ENCODE assay signal across 8 cellular contexts in the genomic region with DNA sequence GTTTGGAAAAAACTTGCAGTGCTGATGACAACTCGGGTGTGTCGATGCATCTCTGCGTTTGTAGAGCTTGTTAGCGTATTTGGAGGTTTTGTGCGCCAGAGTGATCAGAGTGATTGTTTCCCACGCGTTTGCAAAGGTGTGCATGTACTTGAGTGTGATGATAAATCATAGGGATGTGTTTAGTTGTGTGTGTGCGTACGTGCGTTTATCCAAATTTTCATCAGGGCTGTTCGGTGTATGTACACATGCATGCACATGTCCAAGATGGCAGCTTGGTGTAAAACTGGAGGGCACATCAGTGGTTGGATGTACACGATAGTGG. TPM values are rescaled to one million over a fixed set of nuclear protein-coding genes. Genes with fewer than 3 reads are reported as not detected.
DNase-seq lines count a peak whose midpoint lies in the region; ATAC-seq and TF ChIP-seq lines count a peak whose summit lies in the region.

No MANE protein-coding gene starts in this region.

- CTCF ChIA-PET in Calu3 (lab: Charles Lee) = interaction anchor here (0.7 to 2.1 kb wide), 4 partner anchors 11 to 349 kb away, joined by 4 to 8 read pairs (median 5); a partner anchor contains a TSS

- ATAC-seq in RWPE2 (ENCODE audit: low read depth) = no peak
- peak; percentile 1 for ATAC-seq in gastroesophageal sphincter
- ATAC-seq in GM19455 (IDR thresholded peaks at IDR 0.05; ENCODE audit: unreplicated experiment) = no peak

- 14 to 20% methylated on average over 12 of the region's 12 CpGs for WGBS in gastroesophageal sphincter (ENCODE audit: low coverage in 1 of 2), 2 donors

- peaks cover 2% of the 10 kb centered on the region for H3K9me3 Mint-ChIP-seq in Calu3 (ENCODE audit: low read depth, unreplicated experiment)

- peak overlapping the region; percentile 71 for H3K4me3 Mint-ChIP-seq in Calu3 (ENCODE audit: low read depth, unreplicated experiment)

- peaks cover 85% of the 10 kb centered on the region for H3K27me3 Mint-ChIP-seq in Calu3 (ENCODE audit: unreplicated experiment)

- H3K9me3 ChIP-seq in RWPE2 (ENCODE audit: severe bottlenecking) = no peaks in the 10 kb centered on the region
- no peaks in the 10 kb centered on the region for H3K9me3 ChIP-seq in gastroesophageal sphincter

- peaks cover 6% of the 10 kb centered on the region for H3K36me3 Mint-ChIP-seq in Calu3 (ENCODE audit: insufficient read depth, unreplicated experiment)

- TF ChIP-seq POLR2A in gastroesophageal sphincter (IDR thresholded peaks at IDR 0.05) = no peak

- BruUV-seq in Calu3 (replicated peaks; lab: Mats Ljungman, UMichigan) = no TSS peak

- no peak overlapping the region for H3K27ac ChIP-seq in RWPE2 (ENCODE audit: poor library complexity, severe bottlenecking)
- peak overlapping the region in 3 of 4 donors; percentile 83 to 87 (median 86) for H3K27ac ChIP-seq in gastroesophageal sphincter
- no peak overlapping the region for H3K27ac ChIP-seq in rectal smooth muscle tissue (ENCODE audit: low read depth, low read length)

- H3K36me3 ChIP-seq in RWPE2 (ENCODE audit: low read depth) = no peaks in the 10 kb centered on the region
- H3K36me3 ChIP-seq in gastroesophageal sphincter = no peaks in the 10 kb centered on the region
- H3K36me3 ChIP-seq in rectal smooth muscle tissue (ENCODE audit: control insufficient read depth, insufficient read depth, low read length) = no peaks in the 10 kb centered on the region

- peak overlapping the region; percentile 34 for H3K4me3 ChIP-seq in RWPE2 (ENCODE audit: severe bottlenecking)
- peak overlapping the region; percentile 74 to 84 for H3K4me3 ChIP-seq in gastroesophageal sphincter
- H3K4me3 ChIP-seq in rectal smooth muscle tissue (ENCODE audit: low read length) = peak overlapping the region; percentile 72

- H3K9ac ChIP-seq in rectal smooth muscle tissue (ENCODE audit: low read length) = no peak overlapping the region

- no peak for DNase-seq in Calu3
- DNase-seq in RWPE2 (ENCODE audit: low spot score) = no peak
- DNase-seq in activated gamma-delta T cell treated with Interleukin-2 at 50 U/mL for 16 hours = no peak
- no peak for DNase-seq in activated gamma-delta T cell (lab: John Stamatoyannopoulos, UW)
- DNase-seq in posterior vena cava (ENCODE audit: low spot score) = no peak

- peaks cover 9% of the 10 kb centered on the region for H3K4me1 Mint-ChIP-seq in Calu3 (ENCODE audit: low read depth, unreplicated experiment)

- no peak for TF ChIP-seq EP300 in gastroesophageal sphincter (IDR thresholded peaks at IDR 0.05)

- H3K4me1 ChIP-seq in RWPE2 (ENCODE audit: insufficient read depth, poor library complexity, severe bottlenecking) (no peaks in the 10 kb centered on the region), gastroesophageal sphincter (peaks cover 0 to 24% (median 7%) of the 10 kb centered on the region in 3 donors), rectal smooth muscle tissue (ENCODE audit: control insufficient read depth, insufficient read depth, low read length) (peaks cover 5% of the 10 kb centered on the region)

- TF ChIP-seq CTCF in Calu3 (IDR thresholded peaks at IDR 0.05; ENCODE audit: unreplicated experiment) (no peak), RWPE2 (IDR thresholded peaks at IDR 0.05; ENCODE audit: poor library complexity, severe bottlenecking) (no peak), gastroesophageal sphincter (IDR thresholded peaks at IDR 0.05) (no peak)

- H3K27ac Mint-ChIP-seq in Calu3 (ENCODE audit: unreplicated experiment) = no peak overlapping the region

- intact Hi-C loops in Calu3 (cut with micrococcal nuclease; ENCODE audit: unreplicated experiment) = no loop called here
- intact Hi-C loops in posterior vena cava (cut with DNase I) = loop anchor here in 1 of 2 donors (1.0 kb wide), 1 partner anchor 40 kb away; no protein-coding TSS in a partner anchor

- peaks cover 15% of the 10 kb centered on the region for H3K27me3 ChIP-seq in RWPE2 (ENCODE audit: insufficient read depth, poor library complexity, severe bottlenecking)
- no peaks in the 10 kb centered on the region for H3K27me3 ChIP-seq in gastroesophageal sphincter
- H3K27me3 ChIP-seq in rectal smooth muscle tissue (ENCODE audit: control insufficient read depth, insufficient read depth, low read length) = no peaks in the 10 kb centered on the region

RNA-seq across cellular contexts. Expression of a gene that starts 0.2 kb away (rescaled TPM):
- total RNA-seq in Calu3 (2022) (not detected in 2 replicates), gastroesophageal sphincter (1 to 10 TPM; 1.5 to 6.9 (median 3.2) TPM), posterior vena cava (1 to 10 TPM; 7.1 to 9.7 TPM)

RNA-seq across cellular contexts. Expression of a gene that starts 29.2 kb away (rescaled TPM):
- 6.5 and 7.5 TPM in 2 replicates for total RNA-seq in Calu3 (2022)
- total RNA-seq in gastroesophageal sphincter = 1 to 10 TPM; 3.5 to 9.5 (median 6.8) TPM
- 1 to 10 TPM; 4.1 to 4.8 TPM for total RNA-seq in posterior vena cava

RNA-seq across cellular contexts. Expression of a gene that starts 48.2 kb away (rescaled TPM):
- 62.8 and 71.2 TPM in 2 replicates for total RNA-seq in Calu3 (2022)
- total RNA-seq in gastroesophageal sphincter = 100 to 1,000 TPM in 1 of 4 donors, 10 to 100 TPM in 3; 52.6 to 133 (median 88.3) TPM
- 10 to 100 TPM; 35.8 to 47.5 TPM for total RNA-seq in posterior vena cava

RNA-seq across cellular contexts. Expression of a gene that starts 51.0 kb away (rescaled TPM):
- total RNA-seq in Calu3 (2022) (144 and 184 TPM in 2 replicates), gastroesophageal sphincter (10 to 100 TPM in 1 of 4 donors, 1 to 10 TPM in 3; 3.5 to 31.8 (median 4.8) TPM), posterior vena cava (1 to 10 TPM; 2.3 to 2.6 TPM)

RNA-seq across cellular contexts. Expression of a gene that starts 58.3 kb away (rescaled TPM):
- total RNA-seq in Calu3 (2022) = 13.2 and 17.4 TPM in 2 replicates
- 1 to 10 TPM in 1 of 4 donors, under 1 TPM in 3; 0.35 to 1.9 (median 0.65) TPM for total RNA-seq in gastroesophageal sphincter
- total RNA-seq in posterior vena cava = 1 to 10 TPM; 1.0 to 1.2 TPM

Comparison
In these comparisons a context has a peak if more than half of its experiments do, and no peak if none do; other contexts are left out.
1. H3K27ac ChIP-seq: peak in gastroesophageal sphincter (3 of 4); none in RWPE2 (single experiment) and rectal smooth muscle tissue (single experiment).
2. Peak in every context shown above with its lines, with median percentiles within 50 percentile points of each other: H3K4me3 ChIP-seq.